ENCODE assay signal across 11 cellular contexts in genomic region chr9:119004618-119004990, GRCh38.
A peak's percentile ranks its signal among the peaks of the same experiment; 100 is the strongest.
DNase-seq lines count a peak whose midpoint lies in the region; ATAC-seq and TF ChIP-seq lines count a peak whose summit lies in the region.
"Had no signal": no experiment of that assay in that cellular context is flagged by ENCODE, and none has a peak within 500 bp of the region (broad histone marks: within the 10 kb centered on the region; RNA-seq: fewer than 3 reads in every experiment).

No MANE protein-coding gene starts in this region.

- 33% methylated on average over 2 of the region's 2 CpGs; no CpG with 5 or more reads in 1 of the 2 donors for WGBS in gastroesophageal sphincter (ENCODE audit: low coverage in 1 of 2), 2 donors
- 21 to 55% (median 30%) methylated on average over 2 of the region's 2 CpGs for WGBS in psoas muscle, 3 donors

- POLR2A ChIA-PET in BJ (lab: Charles Lee), result interaction anchor here (0.6 kb wide), 1 partner anchor 1204 kb away, joined by 3 read pairs; no protein-coding TSS in a partner anchor

- DNase-seq in BJ (ENCODE audit: low read depth), result peak; percentile 42
- DNase-seq in psoas muscle, result peak; percentile 27 to 66
- no peak for DNase-seq in posterior vena cava (ENCODE audit: low spot score)
- no peak for DNase-seq in NCI-H1694 (lab: John Stamatoyannopoulos, UW)
- no peak for DNase-seq in NCI-H526 (lab: John Stamatoyannopoulos, UW)
- DNase-seq: activated naive CD4-positive, alpha-beta T cell treated with anti-CD3 and anti-CD28 coated beads, Interleukin-2, amount 50 U/mL, for 16 hours; CD4-positive, CD25-positive, alpha-beta regulatory T cell; NCI-H2081 had no signal

- CTCF ChIA-PET in BJ (lab: Yijun Ruan, JAX), result interaction anchor here (1.3 kb wide), 1 partner anchor 17 kb away, joined by 3 read pairs; no protein-coding TSS in a partner anchor

- H3K9me3 ChIP-seq in gastroesophageal sphincter (no peaks in the 10 kb centered on the region), psoas muscle (no peaks in the 10 kb centered on the region)

- no peak for TF ChIP-seq EP300 in gastroesophageal sphincter (IDR thresholded peaks at IDR 0.05)

- H3K36me3 ChIP-seq in BJ (ENCODE audit: control insufficient read depth, insufficient read depth, low read length), result no peaks in the 10 kb centered on the region
- H3K36me3 ChIP-seq in gastroesophageal sphincter, result no peaks in the 10 kb centered on the region
- H3K36me3 ChIP-seq in psoas muscle (ENCODE audit: insufficient read depth in 1 of 2, low read depth in 1 of 2), result no peaks in the 10 kb centered on the region

- H3K27me3 ChIP-seq in BJ (ENCODE audit: control insufficient read depth, insufficient read depth, low read length) (no peaks in the 10 kb centered on the region), gastroesophageal sphincter (no peaks in the 10 kb centered on the region), psoas muscle (ENCODE audit: insufficient read depth in 3 of 3, low read length in 2 of 3) (no peaks in the 10 kb centered on the region)

- ATAC-seq in SK-N-SH treated with all-trans-retinoic acid at 6 μM for 48 hours, result no peak
- peak; percentile 92 for ATAC-seq in gastroesophageal sphincter
- ATAC-seq in psoas muscle, result peak; percentile 83 to 96 (median 90)
- no peak for ATAC-seq in esophagus mucosa

- H3K4me3 ChIP-seq in BJ (ENCODE audit: low read depth, low read length) (no peak overlapping the region), gastroesophageal sphincter (no peak overlapping the region), psoas muscle (no peak overlapping the region)

- intact Hi-C loops in psoas muscle (cut with DNase I) (no loop called here), posterior vena cava (cut with DNase I) (no loop called here)

- peaks cover 3 to 28% (median 15%) of the 10 kb centered on the region in 3 donors for H3K4me1 ChIP-seq in gastroesophageal sphincter
- H3K4me1 ChIP-seq in psoas muscle, result peaks cover 27% of the 10 kb centered on the region

- no peak for TF ChIP-seq CTCF in BJ (IDR thresholded peaks at IDR 0.05; ENCODE audit: insufficient read depth, low read depth, low read length)
- TF ChIP-seq CTCF in gastroesophageal sphincter (IDR thresholded peaks at IDR 0.05), result no peak
- no peak for TF ChIP-seq CTCF in psoas muscle (IDR thresholded peaks at IDR 0.05)

- no peak for TF ChIP-seq POLR2A in gastroesophageal sphincter (IDR thresholded peaks at IDR 0.05)

- H3K27ac ChIP-seq in gastroesophageal sphincter, result peak overlapping the region; percentile 66 to 92 (median 71)
- H3K27ac ChIP-seq in psoas muscle, result peak overlapping the region; percentile 74

TF ChIP-seq in SK-N-SH treated with all-trans-retinoic acid at 6 μM for 48 hours, 23 proteins besides CTCF, POLR2A, EP300 and RAD21:
- TF ChIP-seq ZFP3 (CRISPR knock-in tag; IDR thresholded peaks at IDR 0.05) (peak; percentile 82), ZNF8 (CRISPR knock-in tag; IDR thresholded peaks at IDR 0.05) (no peak)

Comparison
In these comparisons a context has a peak if more than half of its experiments do, and no peak if none do; other contexts are left out.
1. DNase-seq: peak in BJ (single experiment) and psoas muscle (2 of 2); none in posterior vena cava (single experiment), NCI-H1694 (single experiment) and NCI-H526 (0 of 2).
2. ATAC-seq: peak in gastroesophageal sphincter (single experiment) and psoas muscle (4 of 4); none in SK-N-SH treated with all-trans-retinoic acid at 6 μM for 48 hours (single experiment) and esophagus mucosa (single experiment).